In genomic region chr1:84073266-84073665, GRCh38 we compare ENCODE assay signal across 19 cellular contexts.
"Had no signal": no experiment of that assay in that cellular context is flagged by ENCODE, and none has a peak within 500 bp of the region (broad histone marks: within the 10 kb centered on the region; RNA-seq: fewer than 3 reads in every experiment).

No MANE protein-coding gene starts in this region.

- H3K36me3 ChIP-seq: upper lobe of left lung had no signal

- H3K4me3 ChIP-seq: upper lobe of left lung had no signal

- H3K4me3 Mint-ChIP-seq: activated CD4-positive, alpha-beta memory T cell treated with anti-CD3 and anti-CD28 coated beads for 36 hours; activated naive CD8-positive, alpha-beta T cell treated with anti-CD3 and anti-CD28 coated beads for 36 hours; central memory CD8-positive, alpha-beta T cell; dendritic cell treated with granulocyte-macrophage colony-stimulating factor and Interleukin-4, amounts not matched to agents 40 ng/mL and 50 ng/mL, for 4 days; effector memory CD8-positive, alpha-beta T cell; natural killer cell treated with Interleukin-12 subunit alpha and Interleukin-12 subunit beta and Interleukin-15 and Interleukin-18, amount 100 ng/mL, for 72 hours; T-helper 2 cell treated with Interferon-gamma antibody and Interleukin-4, amounts not matched to agents 5 μg/mL and 100 μg/mL, for 36 hours had no signal

- FAIRE-seq: islet of Langerhans had no signal

- H3K27me3 ChIP-seq: upper lobe of left lung had no signal

- H3K27ac Mint-ChIP-seq: activated CD4-positive, alpha-beta memory T cell treated with anti-CD3 and anti-CD28 coated beads for 36 hours; activated naive CD8-positive, alpha-beta T cell treated with anti-CD3 and anti-CD28 coated beads for 36 hours; dendritic cell treated with granulocyte-macrophage colony-stimulating factor and Interleukin-4, amounts not matched to agents 40 ng/mL and 50 ng/mL, for 4 days; effector memory CD8-positive, alpha-beta T cell; natural killer cell treated with Interleukin-12 subunit alpha and Interleukin-12 subunit beta and Interleukin-15 and Interleukin-18, amount 100 ng/mL, for 72 hours; progenitor cell of endocrine pancreas; T-helper 2 cell treated with Interferon-gamma antibody and Interleukin-4, amounts not matched to agents 5 μg/mL and 100 μg/mL, for 36 hours had no signal

- H3K9me3 ChIP-seq: upper lobe of left lung had no signal

- H3K27ac ChIP-seq: epithelial cell of prostate, upper lobe of left lung had no signal

- ATAC-seq: effector memory CD8-positive, alpha-beta T cell; natural killer cell treated with Interleukin-12 subunit alpha and Interleukin-12 subunit beta and Interleukin-15 and Interleukin-18, amount 100 ng/mL, for 72 hours; sciatic nerve had no signal

- DNase-seq: activated CD4-positive, alpha-beta memory T cell treated with anti-CD3 and anti-CD28 coated beads for 36 hours; activated CD4-positive, CD25-positive, alpha-beta regulatory T cell treated with anti-CD3 and anti-CD28 coated beads, Interleukin-2, amount 50 U/mL, for 72 hours; activated gamma-delta T cell; activated naive CD8-positive, alpha-beta T cell treated with anti-CD3 and anti-CD28 coated beads for 36 hours; activated T-cell treated with anti-CD3 and anti-CD28 coated beads, Interleukin-2, amount 50 U/mL, for 48 hours; effector memory CD8-positive, alpha-beta T cell; head of caudate nucleus; nucleus accumbens; stimulated activated CD4-positive, alpha-beta T cell treated with anti-CD3 and anti-CD28 coated beads, Interleukin-2, amount 100 ng/mL, for 24 hours; stimulated activated naive CD4-positive, alpha-beta T cell; upper lobe of left lung had no signal

- H3K9me3 Mint-ChIP-seq: effector memory CD8-positive, alpha-beta T cell; natural killer cell treated with Interleukin-12 subunit alpha and Interleukin-12 subunit beta and Interleukin-15 and Interleukin-18, amount 100 ng/mL, for 72 hours had no signal

- H3K27me3 Mint-ChIP-seq: progenitor cell of endocrine pancreas had no signal
